Comparison of ENCODE assay signal across 1 cellular context in the genomic region with DNA sequence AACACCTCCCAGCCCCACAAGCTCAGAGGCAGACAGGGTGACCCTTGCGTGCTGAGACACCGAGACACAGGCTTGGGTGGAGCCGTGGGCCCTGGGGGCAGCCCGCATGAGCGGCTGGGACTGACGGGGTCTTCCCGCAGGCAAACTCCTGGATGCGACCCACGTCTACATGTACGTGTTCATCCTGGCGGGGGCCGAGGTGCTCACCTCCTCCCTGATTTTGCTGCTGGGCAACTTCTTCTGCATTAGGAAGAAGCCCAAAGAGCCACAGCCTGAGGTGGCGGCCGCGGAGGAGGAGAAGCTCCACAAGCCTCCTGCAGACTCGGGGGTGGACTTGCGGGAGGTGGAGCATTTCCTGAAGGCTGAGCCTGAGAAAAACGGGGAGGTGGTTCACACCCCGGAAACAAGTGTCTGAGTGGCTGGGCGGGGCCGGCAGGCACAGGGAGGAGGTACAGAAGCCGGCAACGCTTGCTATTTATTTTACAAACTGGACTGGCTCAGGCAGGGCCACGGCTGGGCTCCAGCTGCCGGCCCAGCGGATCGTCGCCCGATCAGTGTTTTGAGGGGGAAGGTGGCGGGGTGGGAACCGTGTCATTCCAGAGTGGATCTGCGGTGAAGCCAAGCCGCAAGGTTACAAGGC.
TF ChIP-seq lines count a peak whose summit lies in the region.

No MANE protein-coding gene starts in this region.

TF ChIP-seq in SK-N-SH, 30 proteins besides CTCF, POLR2A, EP300 and RAD21 (continued from another document):
- TF ChIP-seq PBX3 (IDR thresholded peaks at IDR 0.05) (no peak), MEF2A (IDR thresholded peaks at IDR 0.05; ENCODE audit: borderline replicate concordance, low read depth) (no peak), FOSL2 (IDR thresholded peaks at IDR 0.05; ENCODE audit: borderline replicate concordance, low read depth) (no peak), ELF1 (IDR thresholded peaks at IDR 0.05) (no peak), YY1 (IDR thresholded peaks at IDR 0.05; ENCODE audit: low read depth) (no peak), RCOR1 (IDR thresholded peaks at IDR 0.05; ENCODE audit: low read length) (no peak), USF1 (IDR thresholded peaks at IDR 0.05; ENCODE audit: borderline replicate concordance, low read depth) (no peak), CHD2 (IDR thresholded peaks at IDR 0.05; ENCODE audit: low read length, partially characterized antibody) (no peak)
- TF ChIP-seq, protein P1, sequence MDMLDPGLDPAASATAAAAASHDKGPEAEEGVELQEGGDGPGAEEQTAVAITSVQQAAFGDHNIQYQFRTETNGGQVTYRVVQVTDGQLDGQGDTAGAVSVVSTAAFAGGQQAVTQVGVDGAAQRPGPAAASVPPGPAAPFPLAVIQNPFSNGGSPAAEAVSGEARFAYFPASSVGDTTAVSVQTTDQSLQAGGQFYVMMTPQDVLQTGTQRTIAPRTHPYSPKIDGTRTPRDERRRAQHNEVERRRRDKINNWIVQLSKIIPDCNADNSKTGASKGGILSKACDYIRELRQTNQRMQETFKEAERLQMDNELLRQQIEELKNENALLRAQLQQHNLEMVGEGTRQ (IDR thresholded peaks at IDR 0.05; ENCODE audit: borderline replicate concordance, low read depth, low read length): no peak
